ENCODE assay signal across 24 cellular contexts in the genomic region with DNA sequence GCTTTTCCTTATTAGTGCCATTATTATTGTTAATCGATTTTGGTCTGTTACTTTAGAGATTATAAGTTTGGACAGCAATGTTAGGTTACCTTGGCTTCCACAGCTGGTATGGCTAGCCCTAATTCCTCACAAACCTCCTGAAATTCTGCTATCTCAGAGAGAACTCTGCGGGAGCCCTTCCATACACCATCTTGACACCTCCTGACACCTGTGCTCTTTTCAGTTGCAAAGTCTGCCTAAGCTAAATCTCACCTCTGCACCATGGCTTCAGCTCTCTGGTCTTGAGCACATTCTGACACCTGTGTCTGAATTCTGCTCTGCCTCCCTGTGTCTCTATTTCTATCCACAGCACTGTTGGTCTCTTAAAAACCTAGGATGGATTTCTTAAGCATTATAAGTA.
"Had no signal": no experiment of that assay in that cellular context is flagged by ENCODE, and none has a peak within 500 bp of the region (broad histone marks: within the 10 kb centered on the region; RNA-seq: fewer than 3 reads in every experiment).

No MANE protein-coding gene starts in this region.

- H3K4me3 ChIP-seq: cardiac muscle cell had no signal

- ATAC-seq: activated CD4-positive, alpha-beta T cell treated with anti-CD3 and anti-CD28 coated beads for 36 hours; PC-3; T-helper 17 cell had no signal

- H3K36me3 Mint-ChIP-seq: activated naive CD4-positive, alpha-beta T cell treated with anti-CD3 and anti-CD28 coated beads, Interleukin-2, amount 10 ng/mL, durations not matched to agents 7 days and 5 days; activated naive CD8-positive, alpha-beta T cell treated with anti-CD3 and anti-CD28 coated beads for 36 hours had no signal

- H3K27ac ChIP-seq: brain microvascular endothelial cell, cardiac muscle cell, VCaP had no signal

- H3K4me1 Mint-ChIP-seq: activated naive CD4-positive, alpha-beta T cell treated with anti-CD3 and anti-CD28 coated beads, Interleukin-2, amount 10 ng/mL, durations not matched to agents 7 days and 5 days; T-helper 17 cell had no signal

- H3K27me3 ChIP-seq: brain microvascular endothelial cell, cardiac muscle cell had no signal

- H3K27ac Mint-ChIP-seq: activated CD4-positive, alpha-beta memory T cell treated with anti-CD3 and anti-CD28 coated beads, Interleukin-2, amount 10 ng/mL, durations not matched to agents 7 days and 5 days; activated CD4-positive, alpha-beta T cell treated with anti-CD3 and anti-CD28 coated beads for 36 hours; activated naive CD4-positive, alpha-beta T cell treated with anti-CD3 and anti-CD28 coated beads, Interleukin-2, amount 10 ng/mL, durations not matched to agents 7 days and 5 days; activated naive CD8-positive, alpha-beta T cell treated with anti-CD3 and anti-CD28 coated beads for 36 hours; activated T-helper 2 cell treated with anti-CD3 and anti-CD28 coated beads, Interferon-gamma antibody, Interleukin-2, Interleukin-4, amounts not matched to agents 10 μg/mL and 5 μg/mL and 100 μg/mL, durations not matched to agents 14 hours and 24 hours and 36 hours; T-helper 17 cell had no signal

- H3K36me3 ChIP-seq: brain microvascular endothelial cell, cardiac muscle cell had no signal

- DNase-seq: activated CD4-positive, alpha-beta memory T cell treated with anti-CD3 and anti-CD28 coated beads, Interleukin-2, amount 10 ng/mL, durations not matched to agents 7 days and 5 days; activated CD4-positive, alpha-beta T cell treated with anti-CD3 and anti-CD28 coated beads for 36 hours; activated CD4-positive, alpha-beta T cell treated with anti-CD3 and anti-CD28 coated beads, Interleukin-2, amount 50 U/mL, for 1 hour; activated gamma-delta T cell treated with Interleukin-2 at 50 U/mL for 16 hours; activated naive CD4-positive, alpha-beta T cell treated with anti-CD3 and anti-CD28 coated beads, Interleukin-2, amount 10 ng/mL, durations not matched to agents 7 days and 5 days; activated naive CD8-positive, alpha-beta T cell treated with anti-CD3 and anti-CD28 coated beads for 36 hours; activated T-cell treated with anti-CD3 and anti-CD28 coated beads for 4 hours; activated T-cell treated with anti-CD3 and anti-CD28 coated beads, Interleukin-2, amount 50 U/mL, for 48 hours; brain microvascular endothelial cell; Karpas-422; NCI-H1930; NCI-H2171; NCI-H2227 treated with DMSO at 0.1 percent for 48 hours; NCI-H446 treated with DMSO at 0.1 percent for 48 hours; NCI-H524 treated with DMSO at 0.1 percent for 48 hours; NCI-H774; NK-92 treated with Interleukin-12 subunit alpha and Interleukin-12 subunit beta, amount 100 ng/mL, for 24 hours; PC-3; SIG-M5; T-helper 17 cell; T-helper 9 cell had no signal

- H3K4me3 Mint-ChIP-seq: activated CD4-positive, alpha-beta memory T cell treated with anti-CD3 and anti-CD28 coated beads, Interleukin-2, amount 10 ng/mL, durations not matched to agents 7 days and 5 days; activated CD4-positive, alpha-beta T cell treated with anti-CD3 and anti-CD28 coated beads for 36 hours; activated naive CD4-positive, alpha-beta T cell treated with anti-CD3 and anti-CD28 coated beads, Interleukin-2, amount 10 ng/mL, durations not matched to agents 7 days and 5 days; activated naive CD8-positive, alpha-beta T cell treated with anti-CD3 and anti-CD28 coated beads for 36 hours; T-helper 17 cell had no signal

- H3K27me3 Mint-ChIP-seq: activated CD4-positive, alpha-beta memory T cell treated with anti-CD3 and anti-CD28 coated beads, Interleukin-2, amount 10 ng/mL, durations not matched to agents 7 days and 5 days; activated naive CD4-positive, alpha-beta T cell treated with anti-CD3 and anti-CD28 coated beads, Interleukin-2, amount 10 ng/mL, durations not matched to agents 7 days and 5 days had no signal

- H3K9me3 Mint-ChIP-seq: activated CD4-positive, alpha-beta memory T cell treated with anti-CD3 and anti-CD28 coated beads, Interleukin-2, amount 10 ng/mL, durations not matched to agents 7 days and 5 days; activated naive CD4-positive, alpha-beta T cell treated with anti-CD3 and anti-CD28 coated beads, Interleukin-2, amount 10 ng/mL, durations not matched to agents 7 days and 5 days; activated T-helper 2 cell treated with anti-CD3 and anti-CD28 coated beads, Interferon-gamma antibody, Interleukin-2, Interleukin-4, amounts not matched to agents 10 μg/mL and 5 μg/mL and 100 μg/mL, durations not matched to agents 14 hours and 24 hours and 36 hours had no signal
